ENCODE assay signal across 1 cellular context in the genomic region with DNA sequence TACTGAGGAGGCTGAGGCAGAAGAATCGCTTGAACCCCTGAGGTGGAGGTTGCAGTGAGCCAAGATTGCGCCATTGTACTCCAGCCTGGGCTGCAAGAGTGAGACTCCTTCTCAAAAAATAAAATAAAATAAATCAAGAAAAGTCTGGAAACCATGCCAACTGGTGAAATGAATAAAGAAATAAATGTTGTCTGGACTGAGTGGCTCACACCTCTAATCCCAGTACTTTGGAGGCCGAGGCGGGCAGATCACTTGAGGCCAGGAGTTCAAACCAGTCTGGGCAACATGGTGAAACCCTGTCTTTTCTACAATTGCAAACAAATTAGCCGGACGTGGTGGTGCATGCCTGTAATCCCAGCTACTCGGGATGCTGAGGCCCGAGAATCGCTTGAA.
TF ChIP-seq lines count a peak whose summit lies in the region.

No MANE protein-coding gene starts in this region.

TF ChIP-seq in H1, 55 proteins besides CTCF, POLR2A, EP300 and RAD21:
- TF ChIP-seq MAFK (IDR thresholded peaks at IDR 0.05; ENCODE audit: low read depth, low read length), result no peak
- TF ChIP-seq JUN (IDR thresholded peaks at IDR 0.05; ENCODE audit: low read depth, low read length), result no peak
- TF ChIP-seq FOSL1 (IDR thresholded peaks at IDR 0.05; ENCODE audit: insufficient read depth, low read depth, low read length), result no peak
- TF ChIP-seq KDM4A (IDR thresholded peaks at IDR 0.05; ENCODE audit: low read depth, low read length, severe bottlenecking), result peak; percentile 1
- no peak for TF ChIP-seq SIX5 (IDR thresholded peaks at IDR 0.05; ENCODE audit: low read depth, low read length)
- no peak for TF ChIP-seq USF2 (IDR thresholded peaks at IDR 0.05; ENCODE audit: low read length)
- TF ChIP-seq RNF2 (IDR thresholded peaks at IDR 0.05; ENCODE audit: borderline replicate concordance, low read depth, low read length, missing control alignments, poor library complexity, severe bottlenecking), result no peak
